In genomic region chr20:36394340-36394965, GRCh38 we compare ENCODE assay signal across 25 cellular contexts.
DNase-seq lines count a peak whose midpoint lies in the region; ATAC-seq, FAIRE-seq and TF ChIP-seq lines count a peak whose summit lies in the region.
"Had no signal": no experiment of that assay in that cellular context is flagged by ENCODE, and none has a peak within 500 bp of the region (broad histone marks: within the 10 kb centered on the region; RNA-seq: fewer than 3 reads in every experiment).

No MANE protein-coding gene starts in this region.

- H3K27ac ChIP-seq in mammary epithelial cell (ENCODE audit: insufficient read depth, low read depth, low read length) (no peak overlapping the region), kidney (ENCODE audit: low read depth in 2 of 2, low read length in 2 of 2) (no peak overlapping the region)
- H3K27ac ChIP-seq: C4-2B, SK-N-MC, tibial nerve had no signal

- H3K36me3 ChIP-seq in BE2C (no peaks in the 10 kb centered on the region), mammary epithelial cell (ENCODE audit: insufficient read depth, low read length) (no peaks in the 10 kb centered on the region), kidney (ENCODE audit: control insufficient read depth in 1 of 2, insufficient read depth in 2 of 2, low read length in 2 of 2) (no peaks in the 10 kb centered on the region)
- H3K36me3 ChIP-seq: tibial nerve had no signal

- H3K4me3 ChIP-seq in BE2C (ENCODE audit: low read depth, low read length) (no peak overlapping the region), mammary epithelial cell (replicated peaks in 1 of 3; ENCODE audit: insufficient read depth in 1 of 3, low read depth in 2 of 3, low read length in 3 of 3) (no peak overlapping the region), kidney (ENCODE audit: low read length in 2 of 2) (no peak overlapping the region)
- H3K4me3 ChIP-seq: lung, SK-N-MC, tibial nerve had no signal

- in situ Hi-C loops in mammary epithelial cell (cut with MboI; ENCODE audit: low sequenced_read_pairs in 2 of 2) = no loop called here

- CTCF ChIA-PET in mammary epithelial cell (lab: Charles Lee; ENCODE audit: low non-redundant PET) = no interaction called here

- H3K36me3 Mint-ChIP-seq in stimulated activated effector memory CD8-positive, alpha-beta T cell treated with anti-CD3 and anti-CD28 coated beads, Interleukin-12 subunit alpha, Interleukin-12 subunit beta, amount 100 ng/mL, for 72 hours = no peaks in the 10 kb centered on the region

- no peak overlapping the region for H3K4me3 Mint-ChIP-seq in stimulated activated effector memory CD8-positive, alpha-beta T cell treated with anti-CD3 and anti-CD28 coated beads, Interleukin-12 subunit alpha, Interleukin-12 subunit beta, amount 100 ng/mL, for 72 hours
- H3K4me3 Mint-ChIP-seq: activated B cell treated with CpG ODN at 0.5 μM for 24 hours; activated CD8-positive, alpha-beta T cell treated with anti-CD3 and anti-CD28 coated beads for 36 hours; activated naive CD8-positive, alpha-beta T cell treated with anti-CD3 and anti-CD28 coated beads, Interleukin-2, amount 10 ng/mL, durations not matched to agents 7 days and 5 days; nephron progenitor cell; stimulated activated naive CD8-positive, alpha-beta T cell treated with anti-CD3 and anti-CD28 coated beads, Interleukin-15, amount 100 ng/mL, for 72 hours had no signal

- ATAC-seq in stimulated activated effector memory CD8-positive, alpha-beta T cell treated with anti-CD3 and anti-CD28 coated beads, Interleukin-12 subunit alpha, Interleukin-12 subunit beta, amount 100 ng/mL, for 72 hours = no peak
- ATAC-seq in GM18867 (IDR thresholded peaks at IDR 0.05; ENCODE audit: unreplicated experiment) = no peak
- ATAC-seq: activated CD8-positive, alpha-beta T cell treated with anti-CD3 and anti-CD28 coated beads for 36 hours; stimulated activated naive CD8-positive, alpha-beta T cell treated with anti-CD3 and anti-CD28 coated beads, Interleukin-15, amount 100 ng/mL, for 72 hours had no signal

- no TSS peak for BruUV-seq in mammary epithelial cell (replicated peaks; lab: Mats Ljungman, UMichigan)

- H3K9me3 Mint-ChIP-seq in stimulated activated effector memory CD8-positive, alpha-beta T cell treated with anti-CD3 and anti-CD28 coated beads, Interleukin-12 subunit alpha, Interleukin-12 subunit beta, amount 100 ng/mL, for 72 hours = no peaks in the 10 kb centered on the region
- H3K9me3 Mint-ChIP-seq: activated B cell treated with CpG ODN at 0.5 μM for 24 hours; activated CD8-positive, alpha-beta T cell treated with anti-CD3 and anti-CD28 coated beads for 36 hours; nephron progenitor cell had no signal

- no peak overlapping the region for H3K4me2 ChIP-seq in mammary epithelial cell (ENCODE audit: insufficient read depth, low read depth, low read length)

- H4K20me1 ChIP-seq in mammary epithelial cell (ENCODE audit: insufficient read depth, low read length) = no peaks in the 10 kb centered on the region

- no peak overlapping the region for H2AFZ ChIP-seq in mammary epithelial cell (ENCODE audit: low read depth, low read length)

- H3K9ac ChIP-seq in mammary epithelial cell (ENCODE audit: insufficient read depth, low read length) = no peak overlapping the region
- H3K9ac ChIP-seq in kidney (ENCODE audit: low read length in 2 of 2) = no peak overlapping the region

- no peak overlapping the region for H3K27ac Mint-ChIP-seq in stimulated activated effector memory CD8-positive, alpha-beta T cell treated with anti-CD3 and anti-CD28 coated beads, Interleukin-12 subunit alpha, Interleukin-12 subunit beta, amount 100 ng/mL, for 72 hours
- H3K27ac Mint-ChIP-seq: activated B cell treated with CpG ODN at 0.5 μM for 24 hours; activated CD8-positive, alpha-beta T cell treated with anti-CD3 and anti-CD28 coated beads for 36 hours; activated naive CD8-positive, alpha-beta T cell treated with anti-CD3 and anti-CD28 coated beads, Interleukin-2, amount 10 ng/mL, durations not matched to agents 7 days and 5 days; nephron progenitor cell; stimulated activated naive CD8-positive, alpha-beta T cell treated with anti-CD3 and anti-CD28 coated beads, Interleukin-15, amount 100 ng/mL, for 72 hours had no signal

- intact Hi-C loops in mammary epithelial cell (cut with micrococcal nuclease) = no loop called here
- intact Hi-C loops in kidney (cut with DNase I) = no loop called here

- H3K9me3 ChIP-seq in BE2C (no peaks in the 10 kb centered on the region), mammary epithelial cell (replicated peaks; ENCODE audit: insufficient read depth, low read length) (no peaks in the 10 kb centered on the region), kidney (ENCODE audit: control insufficient read depth in 1 of 2, low read length in 2 of 2) (no peaks in the 10 kb centered on the region)
- H3K9me3 ChIP-seq: tibial nerve had no signal

- DNase-seq in BE2C = peak; percentile 42
- peak; percentile 57 for DNase-seq in HK-2 (ENCODE audit: unreplicated experiment)
- DNase-seq in mammary epithelial cell = peak; percentile 42
- DNase-seq in kidney = peak; percentile 75
- no peak for DNase-seq in stimulated activated effector memory CD8-positive, alpha-beta T cell treated with anti-CD3 and anti-CD28 coated beads, Interleukin-12 subunit alpha, Interleukin-12 subunit beta, amount 100 ng/mL, for 72 hours (ENCODE audit: low spot score in 2 of 2)
- no peak for DNase-seq in T-helper 2 cell
- DNase-seq in SKM-1 (lab: John Stamatoyannopoulos, UW; ENCODE audit: unreplicated experiment) = no peak
- DNase-seq: activated B cell treated with CpG ODN at 0.5 μM for 24 hours; activated CD8-positive, alpha-beta T cell treated with anti-CD3 and anti-CD28 coated beads for 36 hours; activated naive CD8-positive, alpha-beta T cell treated with anti-CD3 and anti-CD28 coated beads, Interleukin-2, amount 10 ng/mL, durations not matched to agents 7 days and 5 days; effector CD4-positive, alpha-beta T cell; foreskin melanocyte; KBM-7; NCI-H146; NCI-H2171; NCI-H524 treated with DMSO at 0.1 percent for 48 hours; nephron progenitor cell; stimulated activated naive CD8-positive, alpha-beta T cell treated with anti-CD3 and anti-CD28 coated beads, Interleukin-15, amount 100 ng/mL, for 72 hours; T-helper 9 cell had no signal

- TF ChIP-seq CTCF in BE2C (IDR thresholded peaks at IDR 0.05; ENCODE audit: low read depth, low read length) = no peak
- TF ChIP-seq CTCF in mammary epithelial cell (conservative IDR thresholded peaks at IDR 0.05 in 1 of 2, IDR thresholded peaks at IDR 0.05 in 1 of 2; ENCODE audit: extremely low read depth in 1 of 2, insufficient read depth in 1 of 2, low read depth in 1 of 2, low read length in 2 of 2) = no peak
- TF ChIP-seq CTCF in kidney (IDR thresholded peaks at IDR 0.05; ENCODE audit: borderline replicate concordance, extremely low read depth, insufficient read depth) = no peak

- H3K4me1 Mint-ChIP-seq in stimulated activated effector memory CD8-positive, alpha-beta T cell treated with anti-CD3 and anti-CD28 coated beads, Interleukin-12 subunit alpha, Interleukin-12 subunit beta, amount 100 ng/mL, for 72 hours = peaks cover 6% of the 10 kb centered on the region
- H3K4me1 Mint-ChIP-seq: activated B cell treated with CpG ODN at 0.5 μM for 24 hours; stimulated activated naive CD8-positive, alpha-beta T cell treated with anti-CD3 and anti-CD28 coated beads, Interleukin-15, amount 100 ng/mL, for 72 hours had no signal

- no peak for FAIRE-seq in kidney (lab: Jason Lieb, UNC)
- FAIRE-seq: RCC 7860 had no signal

- 77% methylated on average over 4 of the region's 20 CpGs for WGBS in mammary epithelial cell (ENCODE audit: low coverage, missing lambda C conversion rate)

- H3K4me1 ChIP-seq in BE2C (peaks cover 3% of the 10 kb centered on the region; the same call in 1 of the 2 replicates), mammary epithelial cell (ENCODE audit: insufficient read depth, low read length) (no peaks in the 10 kb centered on the region), kidney (ENCODE audit: control insufficient read depth in 1 of 2, insufficient read depth in 1 of 2, low read depth in 1 of 2, low read length in 2 of 2) (no peaks in the 10 kb centered on the region)
- H3K4me1 ChIP-seq: tibial nerve had no signal

- no peaks in the 10 kb centered on the region for H3K27me3 ChIP-seq in BE2C
- H3K27me3 ChIP-seq in mammary epithelial cell (ENCODE audit: insufficient read depth, low read length) = no peaks in the 10 kb centered on the region
- H3K27me3 ChIP-seq: tibial nerve had no signal

- no peaks in the 10 kb centered on the region for H3K79me2 ChIP-seq in mammary epithelial cell (ENCODE audit: insufficient read depth, low read length)

- dilution Hi-C loops in mammary epithelial cell (cut with HindIII; ENCODE audit: low sequenced_read_pairs) = no loop called here

Comparison
In these comparisons a context has a peak if more than half of its experiments do, and no peak if none do; other contexts are left out.
1. DNase-seq: peak in BE2C (single experiment), HK-2 (single experiment), mammary epithelial cell (single experiment) and kidney (single experiment); none in stimulated activated effector memory CD8-positive, alpha-beta T cell treated with anti-CD3 and anti-CD28 coated beads, Interleukin-12 subunit alpha, Interleukin-12 subunit beta, amount 100 ng/mL, for 72 hours (0 of 2), T-helper 2 cell (0 of 5) and SKM-1 (single experiment).